Comparison of ENCODE assay signal across 18 cellular contexts in genomic region chr7:52863667-52864066, GRCh38.
A peak's percentile ranks its signal among the peaks of the same experiment; 100 is the strongest.
DNase-seq lines count a peak whose midpoint lies in the region; ATAC-seq and TF ChIP-seq lines count a peak whose summit lies in the region.
"Had no signal": no experiment of that assay in that cellular context is flagged by ENCODE, and none has a peak within 500 bp of the region (broad histone marks: within the 10 kb centered on the region; RNA-seq: fewer than 3 reads in every experiment).

No MANE protein-coding gene starts in this region.

- H3K27me3 Mint-ChIP-seq in GM23338 (ENCODE audit: insufficient read depth, low read depth, poor library complexity) (no peaks in the 10 kb centered on the region), type B pancreatic cell (no peaks in the 10 kb centered on the region), glutamatergic neuron (ENCODE audit: unreplicated experiment) (no peaks in the 10 kb centered on the region)

- H3K27ac ChIP-seq in GM23338 (ENCODE audit: low read depth) (no peak overlapping the region), smooth muscle cell (ENCODE audit: low read depth) (no peak overlapping the region)
- H3K27ac ChIP-seq in effector memory CD4-positive, alpha-beta T cell (ENCODE audit: insufficient read depth, low read length, poor library complexity, severe bottlenecking): no peak overlapping the region
- H3K27ac ChIP-seq: SJCRH30 had no signal

- H3K9me3 Mint-ChIP-seq in GM23338 (peaks cover 30% of the 10 kb centered on the region), type B pancreatic cell (peaks cover 14% of the 10 kb centered on the region), glutamatergic neuron (ENCODE audit: unreplicated experiment) (peaks cover 2% of the 10 kb centered on the region)

- H3K4me1 Mint-ChIP-seq in GM23338: no peaks in the 10 kb centered on the region
- no peaks in the 10 kb centered on the region for H3K4me1 Mint-ChIP-seq in type B pancreatic cell (ENCODE audit: unreplicated experiment)
- no peaks in the 10 kb centered on the region for H3K4me1 Mint-ChIP-seq in glutamatergic neuron (ENCODE audit: low read depth, unreplicated experiment)

- H3K36me3 Mint-ChIP-seq in GM23338 (ENCODE audit: low read depth) (peaks cover 18% of the 10 kb centered on the region), type B pancreatic cell (no peaks in the 10 kb centered on the region), glutamatergic neuron (ENCODE audit: unreplicated experiment) (peaks cover 5% of the 10 kb centered on the region)

- no peak overlapping the region for H3K4me3 ChIP-seq in GM23338
- H3K4me3 ChIP-seq in neuron (ENCODE audit: low read length): no peak overlapping the region
- H3K4me3 ChIP-seq in smooth muscle cell: no peak overlapping the region
- H3K4me3 ChIP-seq in effector memory CD4-positive, alpha-beta T cell (ENCODE audit: insufficient read depth, low read depth, low read length, poor library complexity, severe bottlenecking): no peak overlapping the region
- H3K4me3 ChIP-seq: MG63, SJCRH30 had no signal

- H3K27me3 ChIP-seq in GM23338 (ENCODE audit: insufficient read depth) (no peaks in the 10 kb centered on the region), neuron (ENCODE audit: insufficient read depth, low read length) (no peaks in the 10 kb centered on the region), smooth muscle cell (ENCODE audit: low read depth) (no peaks in the 10 kb centered on the region)
- H3K27me3 ChIP-seq in effector memory CD4-positive, alpha-beta T cell (replicated peaks; ENCODE audit: control insufficient read depth, insufficient read depth, low read length, poor library complexity, severe bottlenecking): no peaks in the 10 kb centered on the region
- H3K27me3 ChIP-seq: MG63, SJCRH30 had no signal

- H3K27ac Mint-ChIP-seq in GM23338 (no peak overlapping the region), type B pancreatic cell (no peak overlapping the region), glutamatergic neuron (ENCODE audit: unreplicated experiment) (no peak overlapping the region)

- DNase-seq in GM23338 (ENCODE audit: low spot score): no peak
- peak; percentile 1 for DNase-seq in astrocyte of the hippocampus (ENCODE audit: low read depth, low spot score)
- DNase-seq in smooth muscle cell (lab: John Stamatoyannopoulos, UW; ENCODE audit: unreplicated experiment): no peak
- DNase-seq in type B pancreatic cell (ENCODE audit: extremely low spot score, unreplicated experiment): no peak
- DNase-seq in glutamatergic neuron: no peak
- DNase-seq in effector memory CD4-positive, alpha-beta T cell: no peak
- DNase-seq: Calu3, DMS153, DND-41, IMR-90, KG1, MG63, NCI-H2029 treated with DMSO at 0.1 percent for 48 hours, NCI-H2227 treated with DMSO at 0.1 percent for 48 hours, NCI-H526 treated with DMSO at 0.1 percent for 48 hours, SJCRH30 had no signal

- H3K9me3 ChIP-seq in neuron (ENCODE audit: low read length): peaks cover 2% of the 10 kb centered on the region
- peaks cover 8% of the 10 kb centered on the region for H3K9me3 ChIP-seq in smooth muscle cell (replicated peaks; ENCODE audit: low read depth)
- H3K9me3 ChIP-seq in effector memory CD4-positive, alpha-beta T cell (ENCODE audit: control insufficient read depth, low read length): peaks cover 5% of the 10 kb centered on the region
- H3K9me3 ChIP-seq: MG63, SJCRH30 had no signal

- H2AFZ ChIP-seq in GM23338 (peak overlapping the region; percentile 44; the same call in 1 of the 2 replicates), neuron (ENCODE audit: low read depth, low read length) (peak overlapping the region; percentile 23), smooth muscle cell (ENCODE audit: low read depth) (peak overlapping the region; percentile 49)

- TF ChIP-seq CTCF in GM23338 (conservative IDR thresholded peaks at IDR 0.05; ENCODE audit: low read depth in 2 of 2) (no peak), smooth muscle cell (IDR thresholded peaks at IDR 0.05; ENCODE audit: borderline replicate concordance, insufficient read depth, poor library complexity, severe bottlenecking) (no peak), type B pancreatic cell (conservative IDR thresholded peaks at IDR 0.05) (no peak), glutamatergic neuron (IDR thresholded peaks at IDR 0.05; ENCODE audit: partially characterized antibody, unreplicated experiment) (no peak)

- H4K20me1 ChIP-seq in GM23338 (replicated peaks; ENCODE audit: insufficient read depth): no peaks in the 10 kb centered on the region
- no peaks in the 10 kb centered on the region for H4K20me1 ChIP-seq in smooth muscle cell (ENCODE audit: low read depth)

- H3K4me3 Mint-ChIP-seq in GM23338 (no peak overlapping the region), type B pancreatic cell (no peak overlapping the region), glutamatergic neuron (ENCODE audit: unreplicated experiment) (no peak overlapping the region)

- H3K36me3 ChIP-seq in GM23338 (ENCODE audit: insufficient read depth) (no peaks in the 10 kb centered on the region), neuron (ENCODE audit: insufficient read depth, low read length) (no peaks in the 10 kb centered on the region), smooth muscle cell (ENCODE audit: low read depth) (no peaks in the 10 kb centered on the region)
- no peaks in the 10 kb centered on the region for H3K36me3 ChIP-seq in effector memory CD4-positive, alpha-beta T cell (ENCODE audit: control insufficient read depth, insufficient read depth, low read length)
- H3K36me3 ChIP-seq: MG63, SJCRH30 had no signal

- 49% methylated on average over 2 of the region's 2 CpGs for WGBS in smooth muscle cell (ENCODE audit: low lambda C conversion rate)

- ATAC-seq in GM23338: no peak
- ATAC-seq: HCT116 had no signal

- 0 out of 2 replicates have a peak, but pooled peaks cover 4% of the 10 kb centered on the region for H3K9me2 ChIP-seq in GM23338 (ENCODE audit: insufficient read depth)

- H3F3A ChIP-seq in GM23338 (replicated peaks; ENCODE audit: low read depth) (no peaks in the 10 kb centered on the region), smooth muscle cell (ENCODE audit: low read depth) (no peaks in the 10 kb centered on the region)

- no peak overlapping the region for H3K9ac ChIP-seq in smooth muscle cell (ENCODE audit: low read depth)

- H3K4me1 ChIP-seq in GM23338 (ENCODE audit: insufficient read depth) (no peaks in the 10 kb centered on the region), neuron (ENCODE audit: insufficient read depth, low read length) (no peaks in the 10 kb centered on the region), smooth muscle cell (ENCODE audit: low read depth) (no peaks in the 10 kb centered on the region)
- no peaks in the 10 kb centered on the region for H3K4me1 ChIP-seq in effector memory CD4-positive, alpha-beta T cell (ENCODE audit: control insufficient read depth, insufficient read depth, low read length, poor library complexity, severe bottlenecking)
- H3K4me1 ChIP-seq: SJCRH30 had no signal

- H3K79me2 ChIP-seq in GM23338 (replicated peaks; ENCODE audit: insufficient read depth): no peaks in the 10 kb centered on the region
- H3K79me2 ChIP-seq in smooth muscle cell (ENCODE audit: low read depth): no peaks in the 10 kb centered on the region

- H3K4me2 ChIP-seq in GM23338: no peak overlapping the region
- H3K4me2 ChIP-seq in smooth muscle cell: no peak overlapping the region

TF ChIP-seq in GM23338, 12 proteins besides CTCF, POLR2A, EP300 and RAD21 (continues in another document):
- TF ChIP-seq, protein P1, sequence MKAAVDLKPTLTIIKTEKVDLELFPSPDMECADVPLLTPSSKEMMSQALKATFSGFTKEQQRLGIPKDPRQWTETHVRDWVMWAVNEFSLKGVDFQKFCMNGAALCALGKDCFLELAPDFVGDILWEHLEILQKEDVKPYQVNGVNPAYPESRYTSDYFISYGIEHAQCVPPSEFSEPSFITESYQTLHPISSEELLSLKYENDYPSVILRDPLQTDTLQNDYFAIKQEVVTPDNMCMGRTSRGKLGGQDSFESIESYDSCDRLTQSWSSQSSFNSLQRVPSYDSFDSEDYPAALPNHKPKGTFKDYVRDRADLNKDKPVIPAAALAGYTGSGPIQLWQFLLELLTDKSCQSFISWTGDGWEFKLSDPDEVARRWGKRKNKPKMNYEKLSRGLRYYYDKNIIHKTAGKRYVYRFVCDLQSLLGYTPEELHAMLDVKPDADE (IDR thresholded peaks at IDR 0.05): no peak
- TF ChIP-seq NANOG (IDR thresholded peaks at IDR 0.05; ENCODE audit: borderline replicate concordance) (no peak), CREB1 (CRISPR knock-in tag; IDR thresholded peaks at IDR 0.05; ENCODE audit: low read depth) (no peak), ZNF114 (CRISPR knock-in tag; IDR thresholded peaks at IDR 0.05) (no peak)
